28 cellular contexts compared by ENCODE assay signal in genomic region chr1:176639136-176639535, GRCh38.
"Had no signal": no experiment of that assay in that cellular context is flagged by ENCODE, and none has a peak within 500 bp of the region (broad histone marks: within the 10 kb centered on the region; RNA-seq: fewer than 3 reads in every experiment).

No MANE protein-coding gene starts in this region.

- H3K27ac ChIP-seq: coronary artery, esophagus squamous epithelium, gastrocnemius medialis, neutrophil, pancreas, right lobe of liver, stomach, tibial artery had no signal

- H3K9me3 Mint-ChIP-seq: mesothelial cell of epicardium, neural crest cell, type B pancreatic cell had no signal

- DNase-seq: dermis blood vessel endothelial cell; effector memory CD4-positive, alpha-beta T cell; erythroblast; esophagus squamous epithelium; foreskin fibroblast; gastrocnemius medialis; head of caudate nucleus; immature natural killer cell; mesenchymal stem cell; mucosa of descending colon; naive B cell; pancreas; right lobe of liver; small intestine; stimulated activated CD4-positive, alpha-beta T cell treated with anti-CD3 and anti-CD28 coated beads, Interleukin-15, amount 100 ng/mL, for 24 hours; stimulated activated CD4-positive, alpha-beta T cell treated with anti-CD3 and anti-CD28 coated beads, Interleukin-2, amount 100 ng/mL, for 48 hours; stimulated activated naive CD4-positive, alpha-beta T cell; stomach; tibial artery had no signal

- H3K27me3 Mint-ChIP-seq: naive B cell; natural killer cell treated with Interleukin-12 subunit alpha and Interleukin-12 subunit beta and Interleukin-15 and Interleukin-18, amount 100 ng/mL, for 72 hours; progenitor cell of endocrine pancreas had no signal

- H3K4me1 Mint-ChIP-seq: immature natural killer cell, mesothelial cell of epicardium, naive B cell, neural crest cell had no signal

- H3K4me3 ChIP-seq: coronary artery, esophagus squamous epithelium, gastrocnemius medialis, lung, mucosa of descending colon, pancreas, right lobe of liver, stomach, tibial artery had no signal

- H3K4me1 ChIP-seq: esophagus squamous epithelium, gastrocnemius medialis, pancreas, right lobe of liver, stomach had no signal

- H3K9me3 ChIP-seq: esophagus squamous epithelium, gastrocnemius medialis, mucosa of descending colon, neutrophil, pancreas, right lobe of liver, stomach, tibial artery had no signal

- H3K4me3 Mint-ChIP-seq: immature natural killer cell; mesothelial cell of epicardium; naive B cell; natural killer cell treated with Interleukin-12 subunit alpha and Interleukin-12 subunit beta and Interleukin-15 and Interleukin-18, amount 100 ng/mL, for 72 hours; neural crest cell; type B pancreatic cell had no signal

- H3K36me3 Mint-ChIP-seq: immature natural killer cell; mesothelial cell of epicardium; naive B cell; natural killer cell treated with Interleukin-12 subunit alpha and Interleukin-12 subunit beta and Interleukin-15 and Interleukin-18, amount 100 ng/mL, for 72 hours; type B pancreatic cell had no signal

- H3K36me3 ChIP-seq: esophagus squamous epithelium, gastrocnemius medialis, neutrophil, pancreas, right lobe of liver, stomach, tibial artery had no signal

- H3K27me3 ChIP-seq: esophagus squamous epithelium, gastrocnemius medialis, neutrophil, pancreas, right lobe of liver, stomach, tibial artery had no signal

- ATAC-seq: gastrocnemius medialis; left lobe of liver; mucosa of descending colon; natural killer cell treated with Interleukin-12 subunit alpha and Interleukin-12 subunit beta and Interleukin-15 and Interleukin-18, amount 100 ng/mL, for 72 hours; pancreas; right lobe of liver had no signal

- H3K27ac Mint-ChIP-seq: immature natural killer cell; mesothelial cell of epicardium; naive B cell; natural killer cell treated with Interleukin-12 subunit alpha and Interleukin-12 subunit beta and Interleukin-15 and Interleukin-18, amount 100 ng/mL, for 72 hours; progenitor cell of endocrine pancreas; type B pancreatic cell had no signal
